10 cellular contexts compared by ENCODE assay signal in genomic region chr10:126397640-126398382, GRCh38. TPM values are rescaled to one million over a fixed set of nuclear protein-coding genes. Genes with fewer than 3 reads are reported as not detected.
A peak's percentile ranks its signal among the peaks of the same experiment; 100 is the strongest.
DNase-seq lines count a peak whose midpoint lies in the region; TF ChIP-seq lines count a peak whose summit lies in the region.
"Had no signal": no experiment of that assay in that cellular context is flagged by ENCODE, and none has a peak within 500 bp of the region (broad histone marks: within the 10 kb centered on the region; RNA-seq: fewer than 3 reads in every experiment).

No MANE protein-coding gene starts in this region.

- CTCF ChIA-PET in AG04450 (lab: Charles Lee), result interaction anchor here (0.7 to 1.0 kb wide), 3 partner anchors 11 to 401 kb away, joined by 3 to 7 read pairs (median 3); no protein-coding TSS in a partner anchor
- CTCF ChIA-PET in GM10248 (lab: Yijun Ruan, JAX), result no interaction called here

- peaks cover 3% of the 10 kb centered on the region; the same call in 1 of the 2 replicates for H3K9me3 ChIP-seq in AG04450 (ENCODE audit: control insufficient read depth, insufficient read depth, low read length)

- H3K36me3 ChIP-seq in kidney epithelial cell (ENCODE audit: control insufficient read depth, insufficient read depth, low read length), result no peaks in the 10 kb centered on the region

- POLR2A ChIA-PET in AG04450 (lab: Yijun Ruan, JAX) (interaction anchor here (0.7 kb wide), 1 partner anchor 62 kb away, joined by 15 read pairs; no protein-coding TSS in a partner anchor), GM10248 (lab: Yijun Ruan, JAX) (no interaction called here)

- peak overlapping the region; percentile 78 for H3K27ac ChIP-seq in AG04450 (ENCODE audit: low read depth, low read length)

- in situ Hi-C loops in astrocyte of the spinal cord (cut with HindIII; ENCODE audit: low sequenced_read_pairs), result no loop called here

- H3K4me3 ChIP-seq in AG04450 (ENCODE audit: low read depth, low read length) (no peak overlapping the region), astrocyte of the spinal cord (ENCODE audit: low read depth, low read length) (no peak overlapping the region), kidney epithelial cell (ENCODE audit: low read depth, low read length) (no peak overlapping the region)

- TF ChIP-seq CTCF in AG04450 (IDR thresholded peaks at IDR 0.05; ENCODE audit: low read depth, low read length) (no peak), astrocyte of the spinal cord (IDR thresholded peaks at IDR 0.05; ENCODE audit: low read depth, low read length) (no peak), kidney epithelial cell (IDR thresholded peaks at IDR 0.05; ENCODE audit: insufficient read depth, low read length, poor library complexity, severe bottlenecking) (no peak), GM10248 (IDR thresholded peaks at IDR 0.05; ENCODE audit: control extremely low read depth, extremely low read depth, low read depth, missing control alignments) (no peak)

- H3K27me3 ChIP-seq in AG04450 (ENCODE audit: control insufficient read depth, insufficient read depth, low read length) (no peaks in the 10 kb centered on the region), kidney epithelial cell (ENCODE audit: control insufficient read depth, insufficient read depth, low read length) (no peaks in the 10 kb centered on the region)

- DNase-seq in AG04450 (ENCODE audit: low read depth, low spot score) (peak; percentile 90), HT1080 (ENCODE audit: low read depth) (peak; percentile 98), astrocyte of the spinal cord (ENCODE audit: low read depth, low spot score) (peak; percentile 99), kidney epithelial cell (ENCODE audit: low read depth) (peak; percentile 99), DMS 273 (lab: John Stamatoyannopoulos, UW; ENCODE audit: unreplicated experiment) (no peak), GM10248 (ENCODE audit: extremely low spot score) (no peak), NCI-H187 treated with DMSO at 0.1 percent for 48 hours (lab: John Stamatoyannopoulos, UW) (no peak)
- no peak for DNase-seq in activated CD4-positive, CD25-positive, alpha-beta regulatory T cell treated with anti-CD3 and anti-CD28 coated beads, Interleukin-2, amount 50 U/mL, for 72 hours
- DNase-seq: NCI-H748 treated with DMSO at 0.1 percent for 48 hours had no signal

RNA-seq across cellular contexts. Expression of gene ADAM12, which starts 9.5 kb away (rescaled TPM):
- polyA plus RNA-seq in AG04450 (2011; rRNA removed), result 6.6 and 8.0 TPM in 2 replicates
- 11.0 and 11.3 TPM in 2 replicates for polyA minus RNA-seq in AG04450 (2011; rRNA and poly(A)+ RNA removed)
- total RNA-seq in HT1080 (2014; rRNA removed; shearing (Covaris generic)), result 0.50 and 1.7 TPM in 2 replicates
- polyA plus RNA-seq in HT1080 (2015; cell fraction: cytosol; rRNA removed), result 0.66 and 0.71 TPM in 2 replicates
- polyA plus RNA-seq in HT1080 (2015; cell fraction: nucleus; rRNA removed), result 2.0 and 2.5 TPM in 2 replicates
- total RNA-seq in kidney epithelial cell, result 21.9 and 30.0 TPM in 2 replicates
- polyA plus RNA-seq: CD14-positive monocyte had no signal

Comparison
In these comparisons a context has a peak if more than half of its experiments do, and no peak if none do; other contexts are left out.
1. DNase-seq: peak in AG04450 (single experiment), HT1080 (single experiment), astrocyte of the spinal cord (single experiment) and kidney epithelial cell (single experiment); none in activated CD4-positive, CD25-positive, alpha-beta regulatory T cell treated with anti-CD3 and anti-CD28 coated beads, Interleukin-2, amount 50 U/mL, for 72 hours (single experiment), DMS 273 (single experiment), GM10248 (single experiment) and NCI-H187 treated with DMSO at 0.1 percent for 48 hours (single experiment).